Comparison of ENCODE assay signal across 21 cellular contexts in the genomic region with DNA sequence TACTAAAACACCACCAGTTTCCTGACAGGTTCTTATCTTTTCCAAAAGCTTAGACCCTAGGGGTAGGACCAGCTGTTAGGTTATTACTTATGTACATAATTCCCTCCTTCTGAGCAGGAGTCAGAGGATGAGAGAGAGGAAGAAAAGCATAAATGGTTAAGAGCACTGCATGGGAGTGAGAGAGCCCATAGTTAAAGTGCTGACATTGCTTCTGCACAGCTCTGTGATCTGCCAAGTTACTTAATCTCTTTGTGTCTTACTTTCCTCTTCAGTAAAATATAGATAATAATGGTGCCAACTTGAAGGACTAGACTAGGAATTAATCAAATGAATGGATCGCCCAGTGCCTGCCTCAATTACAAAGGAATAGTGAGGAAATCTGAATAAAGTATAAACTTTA.
DNase-seq lines count a peak whose midpoint lies in the region; ATAC-seq, FAIRE-seq and TF ChIP-seq lines count a peak whose summit lies in the region.
"Had no signal": no experiment of that assay in that cellular context is flagged by ENCODE, and none has a peak within 500 bp of the region (broad histone marks: within the 10 kb centered on the region; RNA-seq: fewer than 3 reads in every experiment).

No MANE protein-coding gene starts in this region.

- TF ChIP-seq EP300 in A549 (IDR thresholded peaks at IDR 0.05) = no peak

- TF ChIP-seq POLR2A in A549 (IDR thresholded peaks at IDR 0.05; ENCODE audit: low read length) = no peak

- H3K27me3 ChIP-seq in GM23338 (ENCODE audit: insufficient read depth) = no peaks in the 10 kb centered on the region
- H3K27me3 ChIP-seq: BLaER1 had no signal

- H3K27ac Mint-ChIP-seq in GM23338 = no peak overlapping the region
- H3K27ac Mint-ChIP-seq: B cell; CD4-positive, CD25-positive, alpha-beta regulatory T cell; CD8-positive, alpha-beta T cell; H9; HFFc6 had no signal

- H3K9me3 Mint-ChIP-seq in GM23338 = no peaks in the 10 kb centered on the region
- H3K9me3 Mint-ChIP-seq: CD8-positive, alpha-beta T cell; H9; HFFc6 had no signal

- ATAC-seq in A549 (no peak), GM23338 (no peak), esophagus mucosa (no peak)
- ATAC-seq: CD8-positive, alpha-beta T cell; HCT116 had no signal

- WGBS in A549 (ENCODE audit: missing lambda C conversion rate) = 13% methylated on average over 1 of the region's 1 CpG

- no peak for TF ChIP-seq RAD21 in A549 (conservative IDR thresholded peaks at IDR 0.05 in 1 of 2, IDR thresholded peaks at IDR 0.05 in 1 of 2)

- TF ChIP-seq CTCF in A549 (IDR thresholded peaks at IDR 0.05) = no peak
- no peak for TF ChIP-seq CTCF in D721Med (IDR thresholded peaks at IDR 0.05; ENCODE audit: insufficient read depth, missing control alignments)
- no peak for TF ChIP-seq CTCF in GM23338 (conservative IDR thresholded peaks at IDR 0.05; ENCODE audit: low read depth in 2 of 2)

- peaks cover 1% of the 10 kb centered on the region; the same call in 1 of the 3 replicates for H3K4me1 Mint-ChIP-seq in GM23338
- H3K4me1 Mint-ChIP-seq: B cell; CD4-positive, CD25-positive, alpha-beta regulatory T cell had no signal

- H3K4me3 Mint-ChIP-seq in GM23338 = no peak overlapping the region
- H3K4me3 Mint-ChIP-seq: B cell; CD4-positive, CD25-positive, alpha-beta regulatory T cell; CD8-positive, alpha-beta T cell; H9; HFFc6 had no signal

- H3K36me3 ChIP-seq in GM23338 (ENCODE audit: insufficient read depth) = no peaks in the 10 kb centered on the region
- H3K36me3 ChIP-seq: BLaER1 had no signal

- H3K27me3 Mint-ChIP-seq in GM23338 (ENCODE audit: insufficient read depth, low read depth, poor library complexity) = peaks cover 4% of the 10 kb centered on the region

- no peaks in the 10 kb centered on the region for H3K36me3 Mint-ChIP-seq in GM23338 (ENCODE audit: low read depth)
- H3K36me3 Mint-ChIP-seq: CD4-positive, CD25-positive, alpha-beta regulatory T cell; CD8-positive, alpha-beta T cell had no signal

- no peaks in the 10 kb centered on the region for H3K9me3 ChIP-seq in A549
- H3K9me3 ChIP-seq: BLaER1, Caco-2 had no signal

- no peak overlapping the region for H2AFZ ChIP-seq in GM23338
- H2AFZ ChIP-seq: GM23248 had no signal

- H3K27ac ChIP-seq in A549 = no peak overlapping the region
- no peak overlapping the region for H3K27ac ChIP-seq in GM23338 (ENCODE audit: low read depth)
- H3K27ac ChIP-seq: BLaER1, C4-2B, GM23248 had no signal

- H3K4me1 ChIP-seq in A549 (no peaks in the 10 kb centered on the region), GM23338 (ENCODE audit: insufficient read depth) (no peaks in the 10 kb centered on the region)
- H3K4me1 ChIP-seq: BLaER1 had no signal

- CTCF ChIA-PET in A549 (lab: Yijun Ruan, JAX) = interaction anchor here (1.6 kb wide), 1 partner anchor 8 kb away, joined by 6 read pairs; no protein-coding TSS in a partner anchor

- no peaks in the 10 kb centered on the region for H4K20me1 ChIP-seq in GM23338 (replicated peaks; ENCODE audit: insufficient read depth)
- H4K20me1 ChIP-seq: BLaER1 had no signal

- POLR2A ChIA-PET in A549 (lab: Yijun Ruan, JAX) = no interaction called here

- H3K4me3 ChIP-seq in A549 = no peak overlapping the region
- no peak overlapping the region for H3K4me3 ChIP-seq in GM23338
- H3K4me3 ChIP-seq: BLaER1, GM23248 had no signal

- H3K4me2 ChIP-seq in A549 (no peak overlapping the region), GM23338 (no peak overlapping the region)
- H3K4me2 ChIP-seq: BLaER1 had no signal

- no peaks in the 10 kb centered on the region for H3F3A ChIP-seq in GM23338 (replicated peaks; ENCODE audit: low read depth)

- no peaks in the 10 kb centered on the region for H3K9me2 ChIP-seq in GM23338 (ENCODE audit: insufficient read depth)

- FAIRE-seq in A549 (lab: Jason Lieb, UNC) (no peak), D721Med (lab: Jason Lieb, UNC) (peak; percentile 81)
- FAIRE-seq: G401.6, GM12892 had no signal

- DNase-seq in A549 (ENCODE audit: low read depth in 1 of 2, low spot score in 1 of 2) = no peak
- no peak for DNase-seq in D721Med (ENCODE audit: insufficient read length, low spot score)
- DNase-seq in NCI-H524 (lab: John Stamatoyannopoulos, UW) = peak; percentile 29 to 87
- peak; percentile 77 for DNase-seq in NCI-H82 (lab: John Stamatoyannopoulos, UW)
- DNase-seq in GM23338 (ENCODE audit: low spot score) = no peak
- no peak for DNase-seq in stimulated activated naive CD4-positive, alpha-beta T cell treated with Interleukin-2 at 50 U/mL for 16 hours (lab: John Stamatoyannopoulos, UW)
- DNase-seq: Caco-2; CD4-positive, CD25-positive, alpha-beta regulatory T cell; CD8-positive, alpha-beta T cell; DMS153; DND-41; GM23248; H9; HFFc6 had no signal

- no peaks in the 10 kb centered on the region for H3K79me2 ChIP-seq in GM23338 (replicated peaks; ENCODE audit: insufficient read depth)

TF ChIP-seq in A549, 52 proteins besides CTCF, POLR2A, EP300 and RAD21:
- no peak for TF ChIP-seq FOSB (CRISPR knock-in tag; IDR thresholded peaks at IDR 0.05)
- TF ChIP-seq MAFK (IDR thresholded peaks at IDR 0.05; ENCODE audit: partially characterized antibody) = peak; percentile 10

TF ChIP-seq in GM23338, 12 proteins besides CTCF, POLR2A, EP300 and RAD21 (continues in another document):
- TF ChIP-seq ZNF331 (CRISPR knock-in tag; IDR thresholded peaks at IDR 0.05; ENCODE audit: low read depth) (no peak), ZNF114 (CRISPR knock-in tag; IDR thresholded peaks at IDR 0.05) (no peak), STAT1 (IDR thresholded peaks at IDR 0.05; ENCODE audit: unreplicated experiment) (no peak)
- TF ChIP-seq, protein P1, sequence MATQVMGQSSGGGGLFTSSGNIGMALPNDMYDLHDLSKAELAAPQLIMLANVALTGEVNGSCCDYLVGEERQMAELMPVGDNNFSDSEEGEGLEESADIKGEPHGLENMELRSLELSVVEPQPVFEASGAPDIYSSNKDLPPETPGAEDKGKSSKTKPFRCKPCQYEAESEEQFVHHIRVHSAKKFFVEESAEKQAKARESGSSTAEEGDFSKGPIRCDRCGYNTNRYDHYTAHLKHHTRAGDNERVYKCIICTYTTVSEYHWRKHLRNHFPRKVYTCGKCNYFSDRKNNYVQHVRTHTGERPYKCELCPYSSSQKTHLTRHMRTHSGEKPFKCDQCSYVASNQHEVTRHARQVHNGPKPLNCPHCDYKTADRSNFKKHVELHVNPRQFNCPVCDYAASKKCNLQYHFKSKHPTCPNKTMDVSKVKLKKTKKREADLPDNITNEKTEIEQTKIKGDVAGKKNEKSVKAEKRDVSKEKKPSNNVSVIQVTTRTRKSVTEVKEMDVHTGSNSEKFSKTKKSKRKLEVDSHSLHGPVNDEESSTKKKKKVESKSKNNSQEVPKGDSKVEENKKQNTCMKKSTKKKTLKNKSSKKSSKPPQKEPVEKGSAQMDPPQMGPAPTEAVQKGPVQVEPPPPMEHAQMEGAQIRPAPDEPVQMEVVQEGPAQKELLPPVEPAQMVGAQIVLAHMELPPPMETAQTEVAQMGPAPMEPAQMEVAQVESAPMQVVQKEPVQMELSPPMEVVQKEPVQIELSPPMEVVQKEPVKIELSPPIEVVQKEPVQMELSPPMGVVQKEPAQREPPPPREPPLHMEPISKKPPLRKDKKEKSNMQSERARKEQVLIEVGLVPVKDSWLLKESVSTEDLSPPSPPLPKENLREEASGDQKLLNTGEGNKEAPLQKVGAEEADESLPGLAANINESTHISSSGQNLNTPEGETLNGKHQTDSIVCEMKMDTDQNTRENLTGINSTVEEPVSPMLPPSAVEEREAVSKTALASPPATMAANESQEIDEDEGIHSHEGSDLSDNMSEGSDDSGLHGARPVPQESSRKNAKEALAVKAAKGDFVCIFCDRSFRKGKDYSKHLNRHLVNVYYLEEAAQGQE (IDR thresholded peaks at IDR 0.05; ENCODE audit: unreplicated experiment) = no peak
- TF ChIP-seq, protein P2, sequence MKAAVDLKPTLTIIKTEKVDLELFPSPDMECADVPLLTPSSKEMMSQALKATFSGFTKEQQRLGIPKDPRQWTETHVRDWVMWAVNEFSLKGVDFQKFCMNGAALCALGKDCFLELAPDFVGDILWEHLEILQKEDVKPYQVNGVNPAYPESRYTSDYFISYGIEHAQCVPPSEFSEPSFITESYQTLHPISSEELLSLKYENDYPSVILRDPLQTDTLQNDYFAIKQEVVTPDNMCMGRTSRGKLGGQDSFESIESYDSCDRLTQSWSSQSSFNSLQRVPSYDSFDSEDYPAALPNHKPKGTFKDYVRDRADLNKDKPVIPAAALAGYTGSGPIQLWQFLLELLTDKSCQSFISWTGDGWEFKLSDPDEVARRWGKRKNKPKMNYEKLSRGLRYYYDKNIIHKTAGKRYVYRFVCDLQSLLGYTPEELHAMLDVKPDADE (IDR thresholded peaks at IDR 0.05) = no peak

Comparison
In these comparisons a context has a peak if more than half of its experiments do, and no peak if none do; other contexts are left out.
1. DNase-seq: peak in NCI-H524 (2 of 2) and NCI-H82 (single experiment); none in A549 (0 of 2), D721Med (single experiment), GM23338 (single experiment) and stimulated activated naive CD4-positive, alpha-beta T cell treated with Interleukin-2 at 50 U/mL for 16 hours (single experiment).